8 cellular contexts compared by ENCODE assay signal in the genomic region with DNA sequence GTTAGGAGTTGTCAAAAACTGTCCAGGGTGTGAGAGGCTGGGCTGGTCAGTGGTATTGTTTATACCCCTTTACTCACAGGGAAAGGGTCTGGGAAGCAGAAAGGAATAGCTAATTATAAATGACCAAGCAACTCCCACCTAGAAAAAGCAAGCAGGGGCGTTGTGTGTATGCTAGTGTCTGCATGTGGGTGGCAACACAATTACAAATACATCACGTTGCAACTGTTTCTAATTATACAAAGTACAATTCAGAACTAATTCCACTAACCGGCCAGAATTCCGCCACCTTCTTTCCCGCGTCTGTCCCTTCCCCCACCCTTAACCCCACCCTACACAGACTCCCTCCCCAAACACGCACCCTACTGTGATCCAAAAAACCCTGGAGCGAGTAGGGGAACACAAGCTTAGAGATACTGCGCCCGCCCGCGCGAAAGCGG. TPM values are rescaled to one million over a fixed set of nuclear protein-coding genes. Genes with fewer than 3 reads are reported as not detected.
DNase-seq lines count a peak whose midpoint lies in the region; ATAC-seq and TF ChIP-seq lines count a peak whose summit lies in the region.

No MANE protein-coding gene starts in this region.

- no peak for ATAC-seq in GM18498 (IDR thresholded peaks at IDR 0.05; ENCODE audit: unreplicated experiment)

- H3K9me3 ChIP-seq in ES-I3 (ENCODE audit: control insufficient read depth, insufficient read depth, low read length) (peaks cover 3% of the 10 kb centered on the region; the same call in 1 of the 2 replicates), SJSA1 (replicated peaks) (no peaks in the 10 kb centered on the region)

- peaks cover 19% of the 10 kb centered on the region for H3K27me3 ChIP-seq in SJSA1 (replicated peaks)

- H3K36me3 ChIP-seq in ES-I3 (ENCODE audit: insufficient read depth, low read length) (no peaks in the 10 kb centered on the region), SJSA1 (no peaks in the 10 kb centered on the region)

- no peak overlapping the region for H3K27ac ChIP-seq in SJSA1

- H3K4me3 ChIP-seq in SJSA1 (peak overlapping the region; percentile 62), fibroblast of pulmonary artery (replicated peaks; ENCODE audit: low read depth, low read length) (peak overlapping the region; percentile 83)

- H3K9ac ChIP-seq in ES-I3 (ENCODE audit: low read depth, low read length): peak overlapping the region; percentile 73; the same call in 1 of the 2 replicates

- DNase-seq in SJSA1 (ENCODE audit: low read depth in 1 of 2, low spot score in 2 of 2): peak in 1 of 2 experiments; percentile 7
- no peak for DNase-seq in fibroblast of pulmonary artery (ENCODE audit: low read depth)
- peak; percentile 22 for DNase-seq in retina
- DNase-seq in GM19240 (ENCODE audit: insufficient read length, low spot score): no peak
- no peak for DNase-seq in NCI-H446 treated with DMSO at 0.1 percent for 48 hours (lab: John Stamatoyannopoulos, UW)
- no peak for DNase-seq in NCI-H2029 (lab: John Stamatoyannopoulos, UW)

- H3K4me1 ChIP-seq in ES-I3 (ENCODE audit: insufficient read depth, low read length) (peaks cover 34% of the 10 kb centered on the region), SJSA1 (replicated peaks) (peaks cover 28% of the 10 kb centered on the region)

- TF ChIP-seq CTCF in fibroblast of pulmonary artery (IDR thresholded peaks at IDR 0.05; ENCODE audit: low read length, missing control alignments): no peak

RNA-seq across cellular contexts. Expression of a gene that starts 2.2 kb away (rescaled TPM):
- 0.53 and 2.1 TPM in 2 replicates for total RNA-seq in SJSA1 (2014; rRNA removed; shearing (Covaris generic))

RNA-seq across cellular contexts. Expression of a gene that starts 34.6 kb away (rescaled TPM):
- 14.4 and 24.2 TPM in 2 replicates for total RNA-seq in SJSA1 (2014; rRNA removed; shearing (Covaris generic))
